ENCODE assay signal across 8 cellular contexts in the genomic region with DNA sequence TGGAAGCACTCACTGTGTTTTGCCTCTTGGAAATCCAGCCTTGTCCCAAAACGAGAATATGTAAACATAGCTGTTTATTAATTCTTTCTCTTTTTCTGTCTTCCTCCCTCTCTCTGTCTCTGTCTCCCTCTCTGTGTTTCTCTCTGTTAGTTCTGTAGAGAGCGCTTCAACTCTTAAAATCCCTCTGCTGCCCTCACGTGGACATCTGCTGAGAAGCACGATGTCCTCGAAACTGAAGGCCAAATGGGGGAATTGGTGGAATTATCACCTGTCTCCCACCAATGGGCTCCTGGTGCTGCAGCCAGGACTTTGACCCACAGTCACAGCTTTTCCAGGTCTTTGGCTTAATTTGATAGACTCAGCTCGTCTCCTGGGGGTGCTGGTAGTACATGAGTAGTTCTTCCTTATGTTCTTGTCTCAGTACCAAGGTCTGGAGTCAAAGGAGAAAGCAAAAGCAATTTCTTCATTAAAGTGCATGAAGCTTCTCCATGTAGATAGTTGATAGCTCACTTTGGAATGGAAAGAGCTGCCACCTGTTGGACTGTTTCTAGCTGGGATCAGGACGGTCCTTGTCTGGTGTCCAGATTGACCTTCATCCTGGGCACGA. TPM values are rescaled to one million over a fixed set of nuclear protein-coding genes. Genes with fewer than 3 reads are reported as not detected.
DNase-seq lines count a peak whose midpoint lies in the region; ATAC-seq lines count a peak whose summit lies in the region.

No MANE protein-coding gene starts in this region.

- intact Hi-C loops in left colon (cut with DNase I, micrococcal nuclease), result loop anchor here in 1 of 2 donors (2.0 to 5.0 kb wide), 2 partner anchors 272 to 361 kb away; no protein-coding TSS in a partner anchor

- DNase-seq in NCI-H1436 (lab: John Stamatoyannopoulos, UW) (peak; percentile 50), NCI-H1436 treated with DMSO at 0.1 percent for 48 hours (lab: John Stamatoyannopoulos, UW) (no peak), NCI-H446 (lab: John Stamatoyannopoulos, UW) (peak; percentile 70 to 91), cerebellar cortex (ENCODE audit: low spot score) (peak; percentile 58), left colon (peak; percentile 63 to 90)
- peak; percentile 73 for DNase-seq in activated CD4-positive, alpha-beta T cell treated with anti-CD3 and anti-CD28 coated beads for 1 hour
- DNase-seq in stimulated activated CD4-positive, alpha-beta T cell treated with anti-CD3 and anti-CD28 coated beads, Interleukin-4, amount 100 ng/mL, for 24 hours, result peak; percentile 86

- peak; percentile 44 for ATAC-seq in HG03103 (IDR thresholded peaks at IDR 0.05; ENCODE audit: low read depth, unreplicated experiment)
- ATAC-seq in left colon, result peak; percentile 87

RNA-seq across cellular contexts. Expression of gene GBP6, which starts 5.5 kb away (rescaled TPM):
- not detected for total RNA-seq in left colon
